1 cellular context compared by ENCODE assay signal in the genomic region with DNA sequence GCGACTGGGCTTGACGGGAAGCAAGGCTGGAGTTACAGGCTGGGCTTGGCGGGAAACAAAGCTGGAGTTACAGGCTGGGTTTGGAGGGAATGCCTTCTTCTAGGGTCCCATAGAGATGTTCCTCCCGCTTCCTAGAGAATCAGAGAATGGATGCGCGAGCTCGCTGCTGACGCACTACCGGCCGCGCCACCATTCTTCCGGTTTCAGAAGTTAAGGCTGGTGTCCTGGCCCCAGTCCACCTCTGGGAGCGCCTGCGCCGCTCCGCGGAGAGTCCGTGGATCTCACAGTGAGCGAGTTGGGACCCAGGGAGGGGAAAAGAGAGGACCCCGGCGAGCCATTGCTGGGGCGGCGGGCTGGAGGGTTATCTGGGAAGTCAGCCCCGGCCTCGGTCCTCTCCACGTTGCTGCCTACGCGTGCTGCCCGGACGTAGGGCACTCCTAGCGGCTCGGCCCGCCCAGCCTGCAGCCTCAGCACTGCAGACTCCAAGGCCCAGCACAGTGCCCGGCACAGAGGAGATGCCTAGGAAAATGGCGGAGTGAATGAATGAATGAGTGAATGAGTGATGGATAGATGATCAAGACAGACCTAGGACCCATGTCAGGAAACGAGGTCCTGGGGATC.
TF ChIP-seq lines count a peak whose summit lies in the region.

A gene (plus strand): TSS at position 206 of the 621 bp plus-strand sequence. CDS start 7,602 bp downstream, outside the sequence.

TF ChIP-seq in WTC11, 78 proteins besides CTCF, POLR2A, EP300 and RAD21 (continued from another document):
- TF ChIP-seq, protein P1, sequence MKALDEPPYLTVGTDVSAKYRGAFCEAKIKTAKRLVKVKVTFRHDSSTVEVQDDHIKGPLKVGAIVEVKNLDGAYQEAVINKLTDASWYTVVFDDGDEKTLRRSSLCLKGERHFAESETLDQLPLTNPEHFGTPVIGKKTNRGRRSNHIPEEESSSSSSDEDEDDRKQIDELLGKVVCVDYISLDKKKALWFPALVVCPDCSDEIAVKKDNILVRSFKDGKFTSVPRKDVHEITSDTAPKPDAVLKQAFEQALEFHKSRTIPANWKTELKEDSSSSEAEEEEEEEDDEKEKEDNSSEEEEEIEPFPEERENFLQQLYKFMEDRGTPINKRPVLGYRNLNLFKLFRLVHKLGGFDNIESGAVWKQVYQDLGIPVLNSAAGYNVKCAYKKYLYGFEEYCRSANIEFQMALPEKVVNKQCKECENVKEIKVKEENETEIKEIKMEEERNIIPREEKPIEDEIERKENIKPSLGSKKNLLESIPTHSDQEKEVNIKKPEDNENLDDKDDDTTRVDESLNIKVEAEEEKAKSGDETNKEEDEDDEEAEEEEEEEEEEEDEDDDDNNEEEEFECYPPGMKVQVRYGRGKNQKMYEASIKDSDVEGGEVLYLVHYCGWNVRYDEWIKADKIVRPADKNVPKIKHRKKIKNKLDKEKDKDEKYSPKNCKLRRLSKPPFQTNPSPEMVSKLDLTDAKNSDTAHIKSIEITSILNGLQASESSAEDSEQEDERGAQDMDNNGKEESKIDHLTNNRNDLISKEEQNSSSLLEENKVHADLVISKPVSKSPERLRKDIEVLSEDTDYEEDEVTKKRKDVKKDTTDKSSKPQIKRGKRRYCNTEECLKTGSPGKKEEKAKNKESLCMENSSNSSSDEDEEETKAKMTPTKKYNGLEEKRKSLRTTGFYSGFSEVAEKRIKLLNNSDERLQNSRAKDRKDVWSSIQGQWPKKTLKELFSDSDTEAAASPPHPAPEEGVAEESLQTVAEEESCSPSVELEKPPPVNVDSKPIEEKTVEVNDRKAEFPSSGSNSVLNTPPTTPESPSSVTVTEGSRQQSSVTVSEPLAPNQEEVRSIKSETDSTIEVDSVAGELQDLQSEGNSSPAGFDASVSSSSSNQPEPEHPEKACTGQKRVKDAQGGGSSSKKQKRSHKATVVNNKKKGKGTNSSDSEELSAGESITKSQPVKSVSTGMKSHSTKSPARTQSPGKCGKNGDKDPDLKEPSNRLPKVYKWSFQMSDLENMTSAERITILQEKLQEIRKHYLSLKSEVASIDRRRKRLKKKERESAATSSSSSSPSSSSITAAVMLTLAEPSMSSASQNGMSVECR (CRISPR knock-in tag; IDR thresholded peaks at IDR 0.05; ENCODE audit: borderline replicate concordance) = 0 out of 2 replicates have a peak, but pooled peaks have one; percentile 38
- TF ChIP-seq, protein P2, sequence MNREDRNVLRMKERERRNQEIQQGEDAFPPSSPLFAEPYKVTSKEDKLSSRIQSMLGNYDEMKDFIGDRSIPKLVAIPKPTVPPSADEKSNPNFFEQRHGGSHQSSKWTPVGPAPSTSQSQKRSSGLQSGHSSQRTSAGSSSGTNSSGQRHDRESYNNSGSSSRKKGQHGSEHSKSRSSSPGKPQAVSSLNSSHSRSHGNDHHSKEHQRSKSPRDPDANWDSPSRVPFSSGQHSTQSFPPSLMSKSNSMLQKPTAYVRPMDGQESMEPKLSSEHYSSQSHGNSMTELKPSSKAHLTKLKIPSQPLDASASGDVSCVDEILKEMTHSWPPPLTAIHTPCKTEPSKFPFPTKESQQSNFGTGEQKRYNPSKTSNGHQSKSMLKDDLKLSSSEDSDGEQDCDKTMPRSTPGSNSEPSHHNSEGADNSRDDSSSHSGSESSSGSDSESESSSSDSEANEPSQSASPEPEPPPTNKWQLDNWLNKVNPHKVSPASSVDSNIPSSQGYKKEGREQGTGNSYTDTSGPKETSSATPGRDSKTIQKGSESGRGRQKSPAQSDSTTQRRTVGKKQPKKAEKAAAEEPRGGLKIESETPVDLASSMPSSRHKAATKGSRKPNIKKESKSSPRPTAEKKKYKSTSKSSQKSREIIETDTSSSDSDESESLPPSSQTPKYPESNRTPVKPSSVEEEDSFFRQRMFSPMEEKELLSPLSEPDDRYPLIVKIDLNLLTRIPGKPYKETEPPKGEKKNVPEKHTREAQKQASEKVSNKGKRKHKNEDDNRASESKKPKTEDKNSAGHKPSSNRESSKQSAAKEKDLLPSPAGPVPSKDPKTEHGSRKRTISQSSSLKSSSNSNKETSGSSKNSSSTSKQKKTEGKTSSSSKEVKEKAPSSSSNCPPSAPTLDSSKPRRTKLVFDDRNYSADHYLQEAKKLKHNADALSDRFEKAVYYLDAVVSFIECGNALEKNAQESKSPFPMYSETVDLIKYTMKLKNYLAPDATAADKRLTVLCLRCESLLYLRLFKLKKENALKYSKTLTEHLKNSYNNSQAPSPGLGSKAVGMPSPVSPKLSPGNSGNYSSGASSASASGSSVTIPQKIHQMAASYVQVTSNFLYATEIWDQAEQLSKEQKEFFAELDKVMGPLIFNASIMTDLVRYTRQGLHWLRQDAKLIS (CRISPR knock-in tag; IDR thresholded peaks at IDR 0.05; ENCODE audit: borderline replicate concordance) = 0 out of 2 replicates have a peak, but pooled peaks have one; percentile 41
- TF ChIP-seq, protein P3, sequence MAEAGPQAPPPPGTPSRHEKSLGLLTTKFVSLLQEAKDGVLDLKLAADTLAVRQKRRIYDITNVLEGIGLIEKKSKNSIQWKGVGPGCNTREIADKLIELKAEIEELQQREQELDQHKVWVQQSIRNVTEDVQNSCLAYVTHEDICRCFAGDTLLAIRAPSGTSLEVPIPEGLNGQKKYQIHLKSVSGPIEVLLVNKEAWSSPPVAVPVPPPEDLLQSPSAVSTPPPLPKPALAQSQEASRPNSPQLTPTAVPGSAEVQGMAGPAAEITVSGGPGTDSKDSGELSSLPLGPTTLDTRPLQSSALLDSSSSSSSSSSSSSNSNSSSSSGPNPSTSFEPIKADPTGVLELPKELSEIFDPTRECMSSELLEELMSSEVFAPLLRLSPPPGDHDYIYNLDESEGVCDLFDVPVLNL (CRISPR knock-in tag; IDR thresholded peaks at IDR 0.05; ENCODE audit: borderline replicate concordance, low read depth) = 0 out of 2 replicates have a peak, but pooled peaks have one; percentile 49
